In the genomic region with DNA sequence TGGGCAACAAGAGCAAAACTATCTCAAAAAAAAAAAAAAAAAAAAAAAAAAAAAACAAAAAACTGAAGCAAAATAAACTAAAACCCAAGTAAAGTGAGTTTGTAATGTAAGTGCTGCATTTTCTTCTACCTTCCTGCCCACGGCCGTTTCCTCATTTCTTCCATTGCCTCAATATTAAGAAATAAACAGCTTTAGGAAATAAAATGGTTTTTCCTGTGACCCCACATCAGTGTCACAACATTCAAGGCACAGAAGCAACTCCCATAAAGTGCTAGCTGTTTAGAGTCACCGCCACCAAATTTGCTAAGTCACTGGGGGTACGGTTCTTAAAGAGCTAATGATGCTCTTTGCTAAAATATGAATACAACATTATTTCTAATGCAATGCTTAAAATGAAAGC, we compare ENCODE assay signal across 9 cellular contexts. TPM values are rescaled to one million over a fixed set of nuclear protein-coding genes. Genes with fewer than 3 reads are reported as not detected.
A peak's percentile ranks its signal among the peaks of the same experiment; 100 is the strongest.
DNase-seq lines count a peak whose midpoint lies in the region; ATAC-seq and TF ChIP-seq lines count a peak whose summit lies in the region.
"Had no signal": no experiment of that assay in that cellular context is flagged by ENCODE, and none has a peak within 500 bp of the region (broad histone marks: within the 10 kb centered on the region; RNA-seq: fewer than 3 reads in every experiment).

No MANE protein-coding gene starts in this region.

- H3K56ac ChIP-seq in H9 (ENCODE audit: insufficient read length, low read depth, low read length): no peak overlapping the region

- H2BK15ac ChIP-seq in H9 (ENCODE audit: low read depth, low read length): no peak overlapping the region

- no peak overlapping the region for H2BK12ac ChIP-seq in H9 (ENCODE audit: insufficient read length, low read depth, low read length)

- H3K36me3 Mint-ChIP-seq in H9 (ENCODE audit: insufficient read depth in 1 of 3, low read depth in 3 of 3): peaks cover 14 to 43% (median 27%) of the 10 kb centered on the region in 3 experiments; a peak in 6 of 7 replicates

- H4K20me1 ChIP-seq in H9 (ENCODE audit: control insufficient read depth, insufficient read depth, insufficient read length): no peaks in the 10 kb centered on the region

- H2AK5ac ChIP-seq in H9 (ENCODE audit: insufficient read length, low read length): no peak overlapping the region

- no peaks in the 10 kb centered on the region; a peak in 2 of 5 replicates for H3K9me3 Mint-ChIP-seq in H9

- no peak overlapping the region for H2AFZ ChIP-seq in H9 (ENCODE audit: low read length)

- H3K4ac ChIP-seq in H9 (ENCODE audit: low read depth, low read length): no peak overlapping the region

- POLR2A ChIA-PET in RWPE1 (lab: Yijun Ruan, JAX; ENCODE audit: low non-redundant PET): interaction anchor here (0.6 kb wide), 1 partner anchor 12 kb away, joined by 7 read pairs; no protein-coding TSS in a partner anchor

- H3K23me2 ChIP-seq in H9 (ENCODE audit: insufficient read length, low read depth, low read length, poor library complexity, severe bottlenecking): peaks cover 24% of the 10 kb centered on the region

- H3K14ac ChIP-seq in H9 (ENCODE audit: insufficient read depth, low read length): no peak overlapping the region

- H3K4me1 Mint-ChIP-seq in H9: peaks cover 57 to 64% of the 10 kb centered on the region in 2 experiments

- H3K4me3 ChIP-seq in ectodermal cell (ENCODE audit: insufficient read depth, low read depth, low read length): peak overlapping the region; percentile 91
- no peak overlapping the region for H3K4me3 ChIP-seq in sigmoid colon

- H3K9me3 ChIP-seq in H9 (ENCODE audit: control insufficient read depth, low read depth, low read length) (no peaks in the 10 kb centered on the region), ectodermal cell (ENCODE audit: control insufficient read depth, low read length) (no peaks in the 10 kb centered on the region), sigmoid colon (no peaks in the 10 kb centered on the region)

- peaks cover 9% of the 10 kb centered on the region for H3K79me1 ChIP-seq in H9 (ENCODE audit: insufficient read depth, low read depth, low read length, poor library complexity, severe bottlenecking)

- no peak overlapping the region for H2BK5ac ChIP-seq in H9 (ENCODE audit: insufficient read length, low read length)

- ATAC-seq in HG03175 (IDR thresholded peaks at IDR 0.05; ENCODE audit: unreplicated experiment): no peak
- ATAC-seq in HG03159 (IDR thresholded peaks at IDR 0.05; ENCODE audit: unreplicated experiment): no peak

- no CpG with 5 or more reads among the region's 4 CpGs for WGBS in H9 (ENCODE audit: extremely low coverage, insufficient read length, low lambda C conversion rate)
- 79 to 98% methylated on average over 3 to 4 of the region's 4 CpGs for WGBS in ectodermal cell, 2 experiments
- WGBS in sigmoid colon, 2 donors: 58 to 75% methylated on average over 4 of the region's 4 CpGs

- peak overlapping the region; percentile 44 to 97 for H3K4me3 Mint-ChIP-seq in H9

- H3K27me3 Mint-ChIP-seq in H9 (ENCODE audit: low read depth): peaks cover 7% of the 10 kb centered on the region

- no peak overlapping the region for H4K8ac ChIP-seq in H9 (replicated peaks; ENCODE audit: insufficient read length, low read depth, low read length)

- no peak for TF ChIP-seq EP300 in sigmoid colon (IDR thresholded peaks at IDR 0.05)

- no peak overlapping the region for H2BK120ac ChIP-seq in H9 (ENCODE audit: low read depth, low read length, poor library complexity, severe bottlenecking)

- H3K4me1 ChIP-seq in H9 (ENCODE audit: insufficient read depth, low read length) (peaks cover 13% of the 10 kb centered on the region; the same call in 1 of the 2 replicates), ectodermal cell (ENCODE audit: control insufficient read depth, insufficient read depth, low read length) (peaks cover 49% of the 10 kb centered on the region), sigmoid colon (peaks cover 0 to 59% (median 49%) of the 10 kb centered on the region in 4 donors)

- CTCF ChIA-PET in RWPE1 (lab: Yijun Ruan, JAX): interaction anchor here (1.3 to 1.5 kb wide), 2 partner anchors 11 to 28 kb away, joined by 4 to 10 read pairs; no protein-coding TSS in a partner anchor

- intact Hi-C loops in sigmoid colon (cut with DNase I): no loop called here

- H3T11ph ChIP-seq in H9 (ENCODE audit: low read length): no peak overlapping the region

- H3K9ac ChIP-seq in H9 (ENCODE audit: extremely low read depth, insufficient read length, low read length): no peak overlapping the region

- H4K91ac ChIP-seq in H9 (ENCODE audit: insufficient read length, low read depth, low read length): no peak overlapping the region

- H3K27ac ChIP-seq in H9 (ENCODE audit: insufficient read length, low read depth, low read length) (no peak overlapping the region), RWPE1 (peak overlapping the region; percentile 99), ectodermal cell (ENCODE audit: insufficient read depth, low read depth, low read length, poor library complexity, severe bottlenecking) (no peak overlapping the region), sigmoid colon (peak overlapping the region; percentile 92 to 99 (median 96))

- H3K36me3 ChIP-seq in ectodermal cell (ENCODE audit: control insufficient read depth, insufficient read depth, low read length) (peaks cover 9% of the 10 kb centered on the region), sigmoid colon (no peaks in the 10 kb centered on the region)

- H3K27ac Mint-ChIP-seq in H9: no peak overlapping the region

- DNase-seq in H9: no peak
- no peak for DNase-seq in RWPE1 (ENCODE audit: low spot score)
- no peak for DNase-seq in sigmoid colon
- DNase-seq in pons (ENCODE audit: low spot score): no peak
- no peak for DNase-seq in inferior parietal cortex (ENCODE audit: extremely low spot score)

- TF ChIP-seq CTCF in H9 (conservative IDR thresholded peaks at IDR 0.05) (no peak), RWPE1 (conservative IDR thresholded peaks at IDR 0.05; ENCODE audit: low read depth) (no peak), sigmoid colon (IDR thresholded peaks at IDR 0.05) (no peak)

- no peak overlapping the region for H3K23ac ChIP-seq in H9 (ENCODE audit: insufficient read length, low read depth, low read length)

- H4K5ac ChIP-seq in H9 (ENCODE audit: insufficient read length, low read depth, low read length): no peak overlapping the region

- no peak overlapping the region for H3K18ac ChIP-seq in H9 (ENCODE audit: insufficient read length, low read depth, low read length)

- peaks cover 63% of the 10 kb centered on the region; the same call in 1 of the 2 replicates for H3K79me2 ChIP-seq in H9 (ENCODE audit: insufficient read depth, low read length)

- no peaks in the 10 kb centered on the region for H3K27me3 ChIP-seq in H9 (ENCODE audit: insufficient read depth, low read length)
- peaks cover 8% of the 10 kb centered on the region for H3K27me3 ChIP-seq in ectodermal cell (ENCODE audit: control insufficient read depth, insufficient read depth, low read length, poor library complexity, severe bottlenecking)
- no peaks in the 10 kb centered on the region for H3K27me3 ChIP-seq in sigmoid colon

- no peak for TF ChIP-seq POLR2A in sigmoid colon (IDR thresholded peaks at IDR 0.05)

- H2BK20ac ChIP-seq in H9 (ENCODE audit: low read depth, low read length, poor library complexity, severe bottlenecking): no peak overlapping the region

- no peak overlapping the region for H3K4me2 ChIP-seq in H9 (ENCODE audit: insufficient read depth, insufficient read length, low read length)

RNA-seq across cellular contexts. Expression of gene PKM, which starts 3.3 kb away (rescaled TPM):
- 1,026 and 1,042 TPM in 2 replicates for total RNA-seq in H9 (2021)
- polyA plus RNA-seq in ectodermal cell (2013, experiment 1 of 4): 1,130 TPM
- 990 TPM for polyA plus RNA-seq in ectodermal cell (2013, experiment 2 of 4)
- 627 TPM for polyA plus RNA-seq in ectodermal cell (2013, experiment 3 of 4)
- polyA plus RNA-seq in ectodermal cell (2013, experiment 4 of 4): 694 TPM
- total RNA-seq in sigmoid colon: 100 to 1,000 TPM; 135 to 213 (median 200) TPM
- 100 to 1,000 TPM; 174 to 582 (median 254) TPM for polyA plus RNA-seq in sigmoid colon

RNA-seq across cellular contexts. Expression of gene GRAMD2A, which starts 30.1 kb away (rescaled TPM):
- total RNA-seq in H9 (2021) (1.3 and 1.5 TPM in 2 replicates), sigmoid colon (1 to 10 TPM in 1 of 4 donors, under 1 TPM in 3; 0.16 to 2.6 (median 0.50) TPM)
- polyA plus RNA-seq in ectodermal cell (2013, experiment 1 of 4): 2.0 TPM
- 0.75 TPM for polyA plus RNA-seq in ectodermal cell (2013, experiment 2 of 4)
- 0.32 TPM for polyA plus RNA-seq in ectodermal cell (2013, experiment 3 of 4)
- polyA plus RNA-seq in ectodermal cell (2013, experiment 4 of 4): 1.5 TPM
- polyA plus RNA-seq in sigmoid colon: 1 to 10 TPM in 2 of 3 donors, not detected in 1; 2.5 to 4.3 TPM
- total RNA-seq: glomerular endothelial cell had no signal

RNA-seq across cellular contexts. Expression of gene PARP6, which starts 44.6 kb away (rescaled TPM):
- 54.4 and 54.5 TPM in 2 replicates for total RNA-seq in H9 (2021)
- 82.7 TPM for polyA plus RNA-seq in ectodermal cell (2013, experiment 1 of 4)
- 87.6 TPM for polyA plus RNA-seq in ectodermal cell (2013, experiment 2 of 4)
- polyA plus RNA-seq in ectodermal cell (2013, experiment 3 of 4): 52.9 TPM
- polyA plus RNA-seq in ectodermal cell (2013, experiment 4 of 4): 63.8 TPM
- total RNA-seq in sigmoid colon: 100 to 1,000 TPM in 1 of 4 donors, 10 to 100 TPM in 3; 41.5 to 103 (median 60.0) TPM
- 10 to 100 TPM; 12.5 to 29.4 (median 27.2) TPM for polyA plus RNA-seq in sigmoid colon

Comparison
In these comparisons a context has a peak if more than half of its experiments do, and no peak if none do; other contexts are left out.
1. H3K27ac ChIP-seq: peak in RWPE1 (single experiment) and sigmoid colon (4 of 4); none in H9 (single experiment) and ectodermal cell (single experiment).